ENCODE assay signal across 9 cellular contexts in genomic region chr19:10593820-10594637, GRCh38. TPM values are rescaled to one million over a fixed set of nuclear protein-coding genes. Genes with fewer than 3 reads are reported as not detected.
DNase-seq lines count a peak whose midpoint lies in the region; ATAC-seq, FAIRE-seq and TF ChIP-seq lines count a peak whose summit lies in the region.
"Had no signal": no experiment of that assay in that cellular context is flagged by ENCODE, and none has a peak within 500 bp of the region (broad histone marks: within the 10 kb centered on the region; RNA-seq: fewer than 3 reads in every experiment).

No MANE protein-coding gene starts in this region.

- H2BK20ac ChIP-seq in H1 (ENCODE audit: low read length), result 0 out of 2 replicates have a peak overlapping the region, but pooled peaks have one; percentile 72

- H3K4me3 ChIP-seq in H1 (ENCODE audit: extremely low read depth in 1 of 4, insufficient read depth in 2 of 4, low read depth in 3 of 4, low read length in 4 of 4) (no peak overlapping the region), colonic mucosa (no peak overlapping the region)

- no peaks in the 10 kb centered on the region for H3K79me1 ChIP-seq in H1 (ENCODE audit: low read depth, low read length)

- no peak overlapping the region for H2BK5ac ChIP-seq in H1 (ENCODE audit: low read depth, low read length)

- H3K9ac ChIP-seq in H1 (replicated peaks in 1 of 4; ENCODE audit: extremely low read depth in 1 of 4, low read depth in 3 of 4, low read length in 3 of 4), result no peak overlapping the region
- H3K9ac ChIP-seq in colonic mucosa (ENCODE audit: low read depth in 2 of 2, low read length in 2 of 2), result no peak overlapping the region

- peak; percentile 62 for ATAC-seq in HG03159 (IDR thresholded peaks at IDR 0.05; ENCODE audit: unreplicated experiment)

- H2BK12ac ChIP-seq in H1 (ENCODE audit: low read depth, low read length), result no peak overlapping the region

- no peaks in the 10 kb centered on the region for H3K36me3 ChIP-seq in H1 (ENCODE audit: control insufficient read depth in 2 of 4, insufficient read depth in 4 of 4, low read length in 3 of 4)
- no peaks in the 10 kb centered on the region for H3K36me3 ChIP-seq in colonic mucosa

- no peaks in the 10 kb centered on the region for H3K9me3 ChIP-seq in H1 (ENCODE audit: insufficient read depth in 2 of 2, low read depth in 1 of 2, low read length in 1 of 2)
- no peaks in the 10 kb centered on the region for H3K9me3 ChIP-seq in colonic mucosa

- H3K23me2 ChIP-seq in H1 (ENCODE audit: low read depth, low read length), result no peaks in the 10 kb centered on the region; the same call in 1 of the 2 replicates

- no peak overlapping the region for H2AFZ ChIP-seq in H1 (ENCODE audit: low read length)

- TF ChIP-seq RAD21 in H1 (IDR thresholded peaks at IDR 0.05 in 1 of 2, conservative IDR thresholded peaks at IDR 0.05 in 1 of 2; ENCODE audit: low read depth in 2 of 2, low read length in 2 of 2), result no peak

- H3K27me3 ChIP-seq in H1 (replicated peaks in 1 of 4; ENCODE audit: control insufficient read depth in 3 of 4, extremely low read depth in 1 of 4, insufficient read depth in 3 of 4, low read length in 3 of 4) (no peaks in the 10 kb centered on the region), colonic mucosa (no peaks in the 10 kb centered on the region)

- intact Hi-C loops in colonic mucosa (cut with DNase I), result no loop called here

- H2BK15ac ChIP-seq in H1 (ENCODE audit: low read length), result no peak overlapping the region

- H3K27ac ChIP-seq in H1 (ENCODE audit: low read depth, low read length), result no peak overlapping the region
- H3K27ac ChIP-seq in colonic mucosa, result no peak overlapping the region

- no peak for FAIRE-seq in H1 (lab: Jason Lieb, UNC)
- FAIRE-seq: keratinocyte had no signal

- DNase-seq in EH (ENCODE audit: low read depth) (peak; percentile 29), H1 (ENCODE audit: low read depth in 1 of 2, low spot score in 2 of 2) (no peak), nucleus accumbens (lab: John Stamatoyannopoulos, UW) (peak in 49 of 56 donors; percentile 3 to 72 (median 31)), COLO668 (lab: John Stamatoyannopoulos, UW; ENCODE audit: unreplicated experiment) (no peak), colonic mucosa (no peak)
- no peak for DNase-seq in activated naive CD4-positive, alpha-beta T cell treated with anti-CD3 and anti-CD28 coated beads, Interleukin-2, amount 50 U/mL, for 16 hours
- no peak for DNase-seq in stimulated activated CD4-positive, alpha-beta T cell treated with anti-CD3 and anti-CD28 coated beads, Interleukin-1b, Interleukin-23, amount 100 ng/mL, for 48 hours

- TF ChIP-seq POLR2A in H1 (IDR thresholded peaks at IDR 0.05; ENCODE audit: control extremely low read depth in 1 of 2, low read depth in 2 of 2, low read length in 2 of 2), result no peak

- no peak overlapping the region for H2BK120ac ChIP-seq in H1 (replicated peaks; ENCODE audit: low read depth, low read length)

- no peak overlapping the region for H4K8ac ChIP-seq in H1 (ENCODE audit: extremely low read depth, insufficient read depth, low read length)

- no peak overlapping the region for H4K5ac ChIP-seq in H1 (ENCODE audit: insufficient read length, low read depth, low read length)

- no peaks in the 10 kb centered on the region for H3K4me1 ChIP-seq in H1 (replicated peaks in 1 of 4; ENCODE audit: control insufficient read depth in 3 of 4, insufficient read depth in 4 of 4, low read length in 3 of 4)
- H3K4me1 ChIP-seq in colonic mucosa, result no peaks in the 10 kb centered on the region

- H3K18ac ChIP-seq in H1 (ENCODE audit: extremely low read depth, low read length), result no peak overlapping the region

- no peak overlapping the region for H3K4me2 ChIP-seq in H1 (ENCODE audit: insufficient read depth in 1 of 2, low read depth in 2 of 2, low read length in 2 of 2)

- no peaks in the 10 kb centered on the region for H3K79me2 ChIP-seq in H1 (ENCODE audit: control insufficient read depth in 1 of 2, insufficient read depth in 2 of 2, low read length in 2 of 2)

- H3K56ac ChIP-seq in H1 (replicated peaks; ENCODE audit: insufficient read length, low read depth, low read length), result no peak overlapping the region

- POLR2A ChIA-PET in H1 (lab: Charles Lee; ENCODE audit: partially characterized antibody), result interaction anchor here (1.4 to 3.3 kb wide), 4 partner anchors 9 to 69 kb away, joined by 3 to 19 read pairs (median 5); no protein-coding TSS in a partner anchor

- H2AK5ac ChIP-seq in H1 (ENCODE audit: low read depth, low read length), result no peak overlapping the region

- CTCF ChIA-PET in H1 (lab: Charles Lee; ENCODE audit: partially characterized antibody), result interaction anchor here (1.3 to 3.4 kb wide), 4 partner anchors 13 to 87 kb away, joined by 3 to 13 read pairs (median 11); no protein-coding TSS in a partner anchor

- TF ChIP-seq CTCF in H1 (IDR thresholded peaks at IDR 0.05; ENCODE audit: control extremely low read depth in 1 of 3, insufficient read depth in 1 of 3, low read depth in 1 of 3, low read length in 3 of 3), result no peak
- no peak for TF ChIP-seq CTCF in colonic mucosa (IDR thresholded peaks at IDR 0.05)

- H4K91ac ChIP-seq in H1 (replicated peaks; ENCODE audit: insufficient read length, low read length), result no peak overlapping the region

- H3K4ac ChIP-seq in H1 (replicated peaks; ENCODE audit: insufficient read length, low read depth, low read length), result no peak overlapping the region

- WGBS in H1 (ENCODE audit: extremely low coverage in 1 of 2, insufficient coverage in 1 of 2, insufficient read length in 1 of 2, insufficient replicate concordance in 2 of 2, low coverage in 1 of 2, low lambda C conversion rate in 2 of 2, missing lambda C conversion rate in 1 of 2), 2 experiments, result 84% methylated on average over 9 of the region's 9 CpGs; no CpG with 5 or more reads in 1 of the 2 experiments

- H3K23ac ChIP-seq in H1 (ENCODE audit: insufficient read length), result no peak overlapping the region

- TF ChIP-seq EP300 in H1 (IDR thresholded peaks at IDR 0.05; ENCODE audit: borderline replicate concordance in 1 of 2, low read depth in 2 of 2, low read length in 2 of 2), result no peak

- H3K14ac ChIP-seq in H1 (ENCODE audit: insufficient read length), result no peak overlapping the region

- H4K20me1 ChIP-seq in H1 (replicated peaks in 1 of 2; ENCODE audit: control insufficient read depth in 1 of 2, insufficient read depth in 2 of 2, low read length in 2 of 2), result no peaks in the 10 kb centered on the region

RNA-seq across cellular contexts. Expression of gene AP1M2, which starts 6.9 kb away (rescaled TPM):
- 140 and 141 TPM in 2 replicates for total RNA-seq in H1 (2021; fragmentation: NEBNext Ultra II Directional; extraction: Animal tissue kit (Norgen Biotek cat#: 25700))
- polyA plus RNA-seq in H1 (2011; rRNA removed), result 161 and 205 TPM in 2 replicates
- polyA plus RNA-seq in H1 (2011; cell fraction: cytosol; rRNA removed), result 177 TPM
- 187 TPM for polyA plus RNA-seq in H1 (2011; cell fraction: nucleus; rRNA removed)
- polyA plus RNA-seq in H1 (2012, experiment 1 of 2), result 84.6 to 161 TPM (median 155 TPM) in 4 replicates
- 267 TPM for polyA plus RNA-seq in H1 (2012, experiment 2 of 2)
- polyA plus RNA-seq in H1 (2013, experiment 1 of 2), result 62.8 TPM
- polyA plus RNA-seq in H1 (2013, experiment 2 of 2), result 59.0 TPM
- polyA minus RNA-seq in H1 (2011; rRNA and poly(A)+ RNA removed), result 247 and 253 TPM in 2 replicates
- polyA minus RNA-seq in H1 (2011; cell fraction: cytosol; rRNA and poly(A)+ RNA removed), result 115 TPM
- 78.3 TPM for polyA minus RNA-seq in H1 (2011; cell fraction: nucleus; rRNA and poly(A)+ RNA removed)
- 100 to 1,000 TPM; 149 to 172 TPM for total RNA-seq in colonic mucosa

RNA-seq across cellular contexts. Expression of gene CDKN2D, which starts 25.2 kb away (rescaled TPM):
- 2.6 and 3.0 TPM in 2 replicates for total RNA-seq in H1 (2021; fragmentation: NEBNext Ultra II Directional; extraction: Animal tissue kit (Norgen Biotek cat#: 25700))
- polyA plus RNA-seq in H1 (2011; rRNA removed), result 4.0 and 4.2 TPM in 2 replicates
- polyA plus RNA-seq in H1 (2011; cell fraction: cytosol; rRNA removed), result 4.6 TPM
- 2.4 TPM for polyA plus RNA-seq in H1 (2011; cell fraction: nucleus; rRNA removed)
- polyA plus RNA-seq in H1 (2012, experiment 1 of 2), result 2.8 to 4.1 TPM (median 2.9 TPM) in 4 replicates
- 2.1 TPM for polyA plus RNA-seq in H1 (2012, experiment 2 of 2)
- 1.4 TPM for polyA plus RNA-seq in H1 (2013, experiment 1 of 2)
- polyA plus RNA-seq in H1 (2013, experiment 2 of 2), result 1.3 TPM
- 0.91 and 0.93 TPM in 2 replicates for polyA minus RNA-seq in H1 (2011; rRNA and poly(A)+ RNA removed)
- polyA minus RNA-seq in H1 (2011; cell fraction: cytosol; rRNA and poly(A)+ RNA removed), result 1.8 TPM
- polyA minus RNA-seq in H1 (2011; cell fraction: nucleus; rRNA and poly(A)+ RNA removed), result 1.1 TPM
- 10 to 100 TPM; 11.1 to 13.4 TPM for total RNA-seq in colonic mucosa

RNA-seq across cellular contexts. Expression of gene KRI1, which starts 28.2 kb away (rescaled TPM):
- 45.2 and 50.1 TPM in 2 replicates for total RNA-seq in H1 (2021; fragmentation: NEBNext Ultra II Directional; extraction: Animal tissue kit (Norgen Biotek cat#: 25700))
- polyA plus RNA-seq in H1 (2011; rRNA removed), result 14.2 and 19.4 TPM in 2 replicates
- polyA plus RNA-seq in H1 (2011; cell fraction: cytosol; rRNA removed), result 33.2 TPM
- polyA plus RNA-seq in H1 (2011; cell fraction: nucleus; rRNA removed), result 150 TPM
- polyA plus RNA-seq in H1 (2012, experiment 1 of 2), result 44.9 to 63.2 TPM (median 53.9 TPM) in 4 replicates
- 23.4 TPM for polyA plus RNA-seq in H1 (2012, experiment 2 of 2)
- 28.4 TPM for polyA plus RNA-seq in H1 (2013, experiment 1 of 2)
- polyA plus RNA-seq in H1 (2013, experiment 2 of 2), result 25.8 TPM
- polyA minus RNA-seq in H1 (2011; rRNA and poly(A)+ RNA removed), result 7.6 and 14.2 TPM in 2 replicates
- 31.2 TPM for polyA minus RNA-seq in H1 (2011; cell fraction: cytosol; rRNA and poly(A)+ RNA removed)
- 36.1 TPM for polyA minus RNA-seq in H1 (2011; cell fraction: nucleus; rRNA and poly(A)+ RNA removed)
- total RNA-seq in colonic mucosa, result 10 to 100 TPM; 11.0 to 27.2 TPM

RNA-seq across cellular contexts. Expression of gene SLC44A2, which starts 31.3 kb away (rescaled TPM):
- 118 and 120 TPM in 2 replicates for total RNA-seq in H1 (2021; fragmentation: NEBNext Ultra II Directional; extraction: Animal tissue kit (Norgen Biotek cat#: 25700))
- 105 and 113 TPM in 2 replicates for polyA plus RNA-seq in H1 (2011; rRNA removed)
- 80.7 TPM for polyA plus RNA-seq in H1 (2011; cell fraction: cytosol; rRNA removed)
- 208 TPM for polyA plus RNA-seq in H1 (2011; cell fraction: nucleus; rRNA removed)
- 91.8 to 115 TPM (median 97.4 TPM) in 4 replicates for polyA plus RNA-seq in H1 (2012, experiment 1 of 2)
- 122 TPM for polyA plus RNA-seq in H1 (2012, experiment 2 of 2)
- polyA plus RNA-seq in H1 (2013, experiment 1 of 2), result 119 TPM
- polyA plus RNA-seq in H1 (2013, experiment 2 of 2), result 115 TPM
- polyA minus RNA-seq in H1 (2011; rRNA and poly(A)+ RNA removed), result 110 and 111 TPM in 2 replicates
- 60.9 TPM for polyA minus RNA-seq in H1 (2011; cell fraction: cytosol; rRNA and poly(A)+ RNA removed)
- 63.2 TPM for polyA minus RNA-seq in H1 (2011; cell fraction: nucleus; rRNA and poly(A)+ RNA removed)
- 100 to 1,000 TPM in 1 of 2 donors, 10 to 100 TPM in 1; 87.1 to 137 TPM for total RNA-seq in colonic mucosa

RNA-seq across cellular contexts. Expression of gene ATG4D, which starts 50.3 kb away (rescaled TPM):
- 43.7 and 51.4 TPM in 2 replicates for total RNA-seq in H1 (2021; fragmentation: NEBNext Ultra II Directional; extraction: Animal tissue kit (Norgen Biotek cat#: 25700))
- 39.6 and 68.7 TPM in 2 replicates for polyA plus RNA-seq in H1 (2011; rRNA removed)
- 38.0 TPM for polyA plus RNA-seq in H1 (2011; cell fraction: cytosol; rRNA removed)
- polyA plus RNA-seq in H1 (2011; cell fraction: nucleus; rRNA removed), result 60.1 TPM
- 43.5 to 57.9 TPM (median 44.9 TPM) in 4 replicates for polyA plus RNA-seq in H1 (2012, experiment 1 of 2)
- 64.1 TPM for polyA plus RNA-seq in H1 (2012, experiment 2 of 2)
- 33.0 TPM for polyA plus RNA-seq in H1 (2013, experiment 1 of 2)
- polyA plus RNA-seq in H1 (2013, experiment 2 of 2), result 29.6 TPM
- polyA minus RNA-seq in H1 (2011; rRNA and poly(A)+ RNA removed), result 19.1 and 31.9 TPM in 2 replicates
- 38.1 TPM for polyA minus RNA-seq in H1 (2011; cell fraction: cytosol; rRNA and poly(A)+ RNA removed)
- 26.4 TPM for polyA minus RNA-seq in H1 (2011; cell fraction: nucleus; rRNA and poly(A)+ RNA removed)
- total RNA-seq in colonic mucosa, result 10 to 100 TPM; 69.0 to 89.9 TPM

Comparison
In these comparisons a context has a peak if more than half of its experiments do, and no peak if none do; other contexts are left out.
1. DNase-seq: peak in EH (single experiment) and nucleus accumbens (49 of 56); none in H1 (0 of 2), COLO668 (single experiment), colonic mucosa (single experiment), activated naive CD4-positive, alpha-beta T cell treated with anti-CD3 and anti-CD28 coated beads, Interleukin-2, amount 50 U/mL, for 16 hours (single experiment) and stimulated activated CD4-positive, alpha-beta T cell treated with anti-CD3 and anti-CD28 coated beads, Interleukin-1b, Interleukin-23, amount 100 ng/mL, for 48 hours (single experiment).